16 cellular contexts compared by ENCODE assay signal in the genomic region with DNA sequence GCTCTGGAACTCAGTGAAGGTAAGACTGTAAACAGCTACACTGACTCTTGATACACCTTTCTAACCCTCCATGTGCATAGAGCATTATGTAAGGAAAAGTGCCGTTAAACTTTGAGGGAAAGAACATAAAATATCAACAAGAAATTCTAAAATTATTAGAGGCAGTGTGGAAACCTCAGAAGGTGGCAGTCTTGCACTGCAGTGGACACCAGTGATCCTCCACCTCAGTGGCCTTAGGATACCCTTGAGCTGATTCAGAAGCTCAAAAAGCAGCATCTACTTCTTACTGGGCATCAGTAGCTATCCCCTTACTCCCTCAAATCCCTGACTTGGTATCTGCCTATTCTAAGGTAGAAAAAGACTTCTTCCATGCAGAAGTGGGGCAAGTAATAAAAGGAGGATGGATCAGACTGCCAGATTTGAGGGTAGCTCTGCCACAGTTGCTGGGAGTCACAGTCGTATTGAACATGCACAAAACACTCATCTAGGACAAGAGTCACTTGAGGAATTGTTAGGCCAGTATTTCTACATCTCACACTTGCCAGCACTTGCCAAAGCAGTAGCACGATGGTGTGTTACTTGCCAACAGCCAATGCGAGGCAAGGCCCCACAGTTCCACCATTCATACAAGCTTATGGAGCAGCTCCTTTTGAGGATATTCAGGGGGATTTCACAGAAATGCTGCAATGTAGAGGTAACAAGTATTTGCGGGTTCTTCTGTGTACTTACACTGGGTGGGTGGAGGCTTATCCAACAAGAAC.
A peak's percentile ranks its signal among the peaks of the same experiment; 100 is the strongest.
DNase-seq lines count a peak whose midpoint lies in the region; ATAC-seq and TF ChIP-seq lines count a peak whose summit lies in the region.
"Had no signal": no experiment of that assay in that cellular context is flagged by ENCODE, and none has a peak within 500 bp of the region (broad histone marks: within the 10 kb centered on the region; RNA-seq: fewer than 3 reads in every experiment).

No MANE protein-coding gene starts in this region.

- H3K9me3 ChIP-seq in OCI-LY1 (ENCODE audit: low read length) (no peaks in the 10 kb centered on the region), thyroid gland (no peaks in the 10 kb centered on the region)
- H3K9me3 ChIP-seq: BE2C, Peyer's patch had no signal

- H3K27ac Mint-ChIP-seq in MCF 10A (ENCODE audit: low read depth, unreplicated experiment): no peak overlapping the region
- H3K27ac Mint-ChIP-seq: CD4-positive, alpha-beta memory T cell; H9 had no signal

- H3K79me2 ChIP-seq in OCI-LY1 (ENCODE audit: insufficient read depth, low read length): no peaks in the 10 kb centered on the region

- DNase-seq in left ventricle myocardium superior (peak; percentile 12), Right ventricle myocardium superior (no peak), epithelial cell of proximal tubule (ENCODE audit: low read depth) (no peak), thyroid gland (peak; percentile 12 to 19), MCF 10A (ENCODE audit: unreplicated experiment) (no peak), GM13977 (ENCODE audit: low spot score) (no peak)
- DNase-seq: BE2C; CD4-positive, alpha-beta memory T cell; DND-41; H9; Karpas-422; NCI-H1694 treated with DMSO at 0.1 percent for 48 hours; Peyer's patch; SHP77 treated with DMSO at 0.1 percent for 48 hours had no signal

- H3K36me3 Mint-ChIP-seq in MCF 10A (ENCODE audit: insufficient read depth, unreplicated experiment): no peaks in the 10 kb centered on the region
- H3K36me3 Mint-ChIP-seq: CD4-positive, alpha-beta memory T cell had no signal

- POLR2A ChIA-PET in MCF 10A (lab: Yijun Ruan, JAX): no interaction called here

- no peak overlapping the region for H2AFZ ChIP-seq in OCI-LY1 (ENCODE audit: low read length)

- H3K9me2 ChIP-seq in OCI-LY1 (ENCODE audit: low read depth, low read length): no peaks in the 10 kb centered on the region

- H3K9ac ChIP-seq in OCI-LY1 (ENCODE audit: low read length): no peak overlapping the region

- H3K4me1 ChIP-seq in OCI-LY1 (ENCODE audit: insufficient read depth, low read length, severe bottlenecking) (no peaks in the 10 kb centered on the region), thyroid gland (no peaks in the 10 kb centered on the region)
- H3K4me1 ChIP-seq: BE2C, Peyer's patch had no signal

- BruUV-seq in MCF 10A (replicated peaks; lab: Mats Ljungman, UMichigan): no TSS peak

- H3K27me3 ChIP-seq in OCI-LY1 (ENCODE audit: insufficient read depth, low read length) (no peaks in the 10 kb centered on the region), thyroid gland (no peaks in the 10 kb centered on the region)
- H3K27me3 ChIP-seq: BE2C, Peyer's patch had no signal

- H3K36me3 ChIP-seq in OCI-LY1 (ENCODE audit: insufficient read depth, low read length): no peaks in the 10 kb centered on the region
- H3K36me3 ChIP-seq in thyroid gland: no peaks in the 10 kb centered on the region
- H3K36me3 ChIP-seq: BE2C, Peyer's patch had no signal

- H3F3A ChIP-seq in OCI-LY1 (ENCODE audit: insufficient read depth, low read length): no peaks in the 10 kb centered on the region

- H4K20me1 ChIP-seq in OCI-LY1 (ENCODE audit: insufficient read depth, low read length): no peaks in the 10 kb centered on the region

- ATAC-seq in left ventricle myocardium superior: no peak
- ATAC-seq in Right ventricle myocardium superior (ENCODE audit: poor library complexity): no peak
- ATAC-seq in HG03045 (IDR thresholded peaks at IDR 0.05; ENCODE audit: unreplicated experiment): no peak

- no peaks in the 10 kb centered on the region for H3K4me1 Mint-ChIP-seq in MCF 10A (ENCODE audit: insufficient read depth, unreplicated experiment)
- H3K4me1 Mint-ChIP-seq: CD4-positive, alpha-beta memory T cell; H9 had no signal

- H3K4me3 Mint-ChIP-seq in MCF 10A (ENCODE audit: unreplicated experiment): no peak overlapping the region
- H3K4me3 Mint-ChIP-seq: CD4-positive, alpha-beta memory T cell; H9 had no signal

- in situ Hi-C loops in GM13977 (cut with MboI; ENCODE audit: low pct_unique_long_range_greater_than_20kb, low sequenced_read_pairs, unreplicated experiment): no loop called here

- WGBS in thyroid gland, 2 donors: 59 to 68% methylated on average over 3 to 5 of the region's 5 CpGs

- CTCF ChIA-PET in MCF 10A (lab: Yijun Ruan, JAX): no interaction called here

- TF ChIP-seq CTCF in OCI-LY1 (IDR thresholded peaks at IDR 0.05; ENCODE audit: low read length) (peak; percentile 13; the same call in 1 of the 2 replicates), epithelial cell of proximal tubule (conservative IDR thresholded peaks at IDR 0.05; ENCODE audit: low read depth, low read length) (peak; percentile 40), thyroid gland (IDR thresholded peaks at IDR 0.05) (peak in 2 of 6 experiments; percentile 28 to 42), MCF 10A (IDR thresholded peaks at IDR 0.05; ENCODE audit: unreplicated experiment) (no peak), GM13977 (IDR thresholded peaks at IDR 0.05; ENCODE audit: extremely low read depth, insufficient read depth, missing control alignments) (no peak)

- no peak overlapping the region for H3K27ac ChIP-seq in OCI-LY1 (ENCODE audit: low read depth, low read length, poor library complexity, severe bottlenecking)
- no peak overlapping the region for H3K27ac ChIP-seq in thyroid gland
- H3K27ac ChIP-seq: Peyer's patch had no signal

- no peaks in the 10 kb centered on the region for H3K27me3 Mint-ChIP-seq in MCF 10A (ENCODE audit: insufficient read depth, unreplicated experiment)
- H3K27me3 Mint-ChIP-seq: CD4-positive, alpha-beta memory T cell had no signal

- TF ChIP-seq POLR2A in thyroid gland (IDR thresholded peaks at IDR 0.05): no peak

- H3K4me3 ChIP-seq in OCI-LY1 (ENCODE audit: low read depth, low read length, poor library complexity, severe bottlenecking) (no peak overlapping the region), epithelial cell of proximal tubule (ENCODE audit: low read depth, low read length) (no peak overlapping the region), thyroid gland (replicated peaks in 1 of 3) (no peak overlapping the region)
- H3K4me3 ChIP-seq: Peyer's patch had no signal

- no peak overlapping the region for H3K4me2 ChIP-seq in OCI-LY1 (ENCODE audit: low read length)

- no peaks in the 10 kb centered on the region for H3K9me3 Mint-ChIP-seq in MCF 10A (ENCODE audit: unreplicated experiment)
- H3K9me3 Mint-ChIP-seq: CD4-positive, alpha-beta memory T cell; H9 had no signal

- intact Hi-C loops in left ventricle myocardium superior (cut with micrococcal nuclease) (no loop called here), Right ventricle myocardium superior (cut with DNase I) (no loop called here), thyroid gland (cut with DNase I) (no loop called here), MCF 10A (cut with micrococcal nuclease) (no loop called here)

Comparison
In these comparisons a context has a peak if more than half of its experiments do, and no peak if none do; other contexts are left out.
1. DNase-seq: peak in left ventricle myocardium superior (single experiment) and thyroid gland (2 of 2); none in Right ventricle myocardium superior (single experiment), epithelial cell of proximal tubule (single experiment), MCF 10A (single experiment) and GM13977 (single experiment).
2. CTCF ChIP-seq: peak in OCI-LY1 (single experiment) and epithelial cell of proximal tubule (single experiment); none in MCF 10A (single experiment) and GM13977 (single experiment).